24 cellular contexts compared by ENCODE assay signal in the genomic region with DNA sequence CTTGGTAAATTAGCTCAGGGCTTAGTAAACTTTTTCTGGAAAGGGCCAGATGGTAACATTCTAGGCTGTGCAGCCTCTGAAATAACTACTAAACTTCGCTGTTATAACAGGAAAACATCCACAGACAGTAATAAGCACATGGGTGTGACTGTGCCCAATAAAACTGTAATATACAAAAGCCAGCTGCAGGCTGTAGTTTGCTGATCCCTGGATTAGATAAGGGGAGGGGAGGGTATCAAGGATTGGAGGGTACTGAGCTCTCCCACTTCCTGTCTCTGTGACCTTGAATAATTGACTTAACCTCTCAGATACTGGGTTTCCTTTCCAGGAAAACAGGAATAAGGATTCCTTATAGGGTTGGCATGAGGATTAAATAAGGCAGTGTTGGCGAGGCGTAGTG.
"Had no signal": no experiment of that assay in that cellular context is flagged by ENCODE, and none has a peak within 500 bp of the region (broad histone marks: within the 10 kb centered on the region; RNA-seq: fewer than 3 reads in every experiment).

No MANE protein-coding gene starts in this region.

- H3K4me1 Mint-ChIP-seq: naive thymus-derived CD4-positive, alpha-beta T cell had no signal

- H3K27ac ChIP-seq: epithelial cell of prostate, foreskin keratinocyte, sigmoid colon, testis, uterus had no signal

- H3K4me3 Mint-ChIP-seq: activated CD4-positive, alpha-beta memory T cell treated with anti-CD3 and anti-CD28 coated beads for 36 hours; activated naive CD4-positive, alpha-beta T cell treated with anti-CD3 and anti-CD28 coated beads for 36 hours; naive thymus-derived CD4-positive, alpha-beta T cell; neural crest cell had no signal

- DNase-seq: activated CD4-positive, alpha-beta memory T cell treated with anti-CD3 and anti-CD28 coated beads for 36 hours; activated CD4-positive, alpha-beta T cell treated with anti-CD3 and anti-CD28 coated beads for 48 hours; activated CD4-positive, CD25-positive, alpha-beta regulatory T cell; activated effector memory CD4-positive, alpha-beta T cell treated with Interleukin-2 at 50 U/mL for 16 hours; activated naive CD4-positive, alpha-beta T cell treated with anti-CD3 and anti-CD28 coated beads for 36 hours; activated T-cell treated with anti-CD3 and anti-CD28 coated beads, Interleukin-2, amount 50 U/mL, for 48 hours; amygdala; cortex of kidney; foreskin keratinocyte; kidney; naive thymus-derived CD4-positive, alpha-beta T cell; occipital lobe; sigmoid colon; stimulated activated CD4-positive, alpha-beta T cell treated with anti-CD3 and anti-CD28 coated beads, Interleukin-2, amount 100 ng/mL, for 48 hours; stimulated activated CD8-positive, alpha-beta memory T cell treated with anti-CD3 and anti-CD28 coated beads, Interleukin-4, amount 100 ng/mL, for 48 hours; stimulated activated naive CD4-positive, alpha-beta T cell; T1000; testis; trophoblast cell; uterus had no signal

- ATAC-seq: foreskin keratinocyte; left lobe of liver; naive thymus-derived CD4-positive, alpha-beta T cell had no signal

- H3K4me1 ChIP-seq: foreskin keratinocyte, testis, uterus had no signal

- H3K36me3 Mint-ChIP-seq: activated CD4-positive, alpha-beta memory T cell treated with anti-CD3 and anti-CD28 coated beads for 36 hours; naive thymus-derived CD4-positive, alpha-beta T cell had no signal

- H3K27me3 ChIP-seq: foreskin keratinocyte, sigmoid colon, testis, uterus had no signal

- H3K27ac Mint-ChIP-seq: activated CD4-positive, alpha-beta memory T cell treated with anti-CD3 and anti-CD28 coated beads for 36 hours; activated naive CD4-positive, alpha-beta T cell treated with anti-CD3 and anti-CD28 coated beads for 36 hours; naive thymus-derived CD4-positive, alpha-beta T cell had no signal

- H3K9me3 Mint-ChIP-seq: activated CD4-positive, alpha-beta memory T cell treated with anti-CD3 and anti-CD28 coated beads for 36 hours; activated naive CD4-positive, alpha-beta T cell treated with anti-CD3 and anti-CD28 coated beads for 36 hours; neural crest cell had no signal

- H3K36me3 ChIP-seq: sigmoid colon, uterus had no signal

- H3K4me3 ChIP-seq: lung, sigmoid colon, testis, uterus had no signal

- H3K9me3 ChIP-seq: sigmoid colon, testis, uterus had no signal
